Comparison of ENCODE assay signal across 15 cellular contexts in the genomic region with DNA sequence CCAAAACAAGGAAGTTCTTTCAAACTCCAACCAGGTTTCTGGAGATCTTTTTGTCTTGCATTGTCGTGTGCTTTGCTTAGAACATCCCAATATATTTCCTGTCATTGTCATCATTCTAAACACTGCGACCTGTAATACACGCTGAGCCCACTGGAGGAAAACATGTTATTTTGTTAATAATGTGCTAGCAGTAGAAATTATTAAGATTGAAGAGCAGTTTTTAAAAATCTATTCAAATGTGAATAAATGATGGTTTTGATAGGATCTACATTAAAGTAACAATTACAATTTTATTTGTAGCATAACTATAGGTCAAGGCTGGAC.
DNase-seq lines count a peak whose midpoint lies in the region; ATAC-seq, FAIRE-seq and TF ChIP-seq lines count a peak whose summit lies in the region.
"Had no signal": no experiment of that assay in that cellular context is flagged by ENCODE, and none has a peak within 500 bp of the region (broad histone marks: within the 10 kb centered on the region; RNA-seq: fewer than 3 reads in every experiment).

No MANE protein-coding gene starts in this region.

- no peak for TF ChIP-seq RAD21 in GM12878 (IDR thresholded peaks at IDR 0.05; ENCODE audit: insufficient read depth, low read depth, low read length)

- intact Hi-C loops in GM12878 (cut with micrococcal nuclease; ENCODE audit: unreplicated experiment): no loop called here
- intact Hi-C loops in right lobe of liver (cut with DNase I): no loop called here

- in situ Hi-C loops in GM12878 (cut with MboI): no loop called here

- H3K79me2 ChIP-seq in GM12878 (ENCODE audit: control insufficient read depth, insufficient read depth, low read length): no peaks in the 10 kb centered on the region; the same call in 1 of the 2 replicates

- H3K36me3 ChIP-seq in GM12878 (ENCODE audit: control insufficient read depth in 2 of 2, insufficient read depth in 2 of 2, low read length in 1 of 2) (no peaks in the 10 kb centered on the region), right lobe of liver (no peaks in the 10 kb centered on the region)
- H3K36me3 ChIP-seq: gastroesophageal sphincter, ovary had no signal

- H3K27ac Mint-ChIP-seq in activated T-cell treated with anti-CD3 and anti-CD28 coated beads, Interleukin-2, amount 50 U/mL, for 72 hours: peak overlapping the region; percentile 39
- H3K27ac Mint-ChIP-seq in stimulated activated naive CD8-positive, alpha-beta T cell treated with anti-CD3 and anti-CD28 coated beads, Interleukin-15, Interleukin-2, amounts not matched to agents 100 ng/mL and 50 ng/mL, for 24 hours: peak overlapping the region; percentile 69
- H3K27ac Mint-ChIP-seq: WTC11 had no signal

- H3K27me3 Mint-ChIP-seq in activated T-cell treated with anti-CD3 and anti-CD28 coated beads, Interleukin-2, amount 50 U/mL, for 72 hours (ENCODE audit: low read depth): no peaks in the 10 kb centered on the region
- no peaks in the 10 kb centered on the region for H3K27me3 Mint-ChIP-seq in stimulated activated naive CD8-positive, alpha-beta T cell treated with anti-CD3 and anti-CD28 coated beads, Interleukin-15, Interleukin-2, amounts not matched to agents 100 ng/mL and 50 ng/mL, for 24 hours

- RAD21 ChIA-PET in GM12878 (lab: Charles Lee; ENCODE audit: unreplicated experiment): no interaction called here

- H3K9me3 ChIP-seq in GM12878 (replicated peaks; ENCODE audit: control insufficient read depth, insufficient read depth, low read length): no peaks in the 10 kb centered on the region; the same call in 2 of the 3 replicates
- H3K9me3 ChIP-seq in right lobe of liver: no peaks in the 10 kb centered on the region
- H3K9me3 ChIP-seq: gastroesophageal sphincter, ovary had no signal

- no TSS peak for BruUV-seq in GM12878 (replicated peaks; lab: Mats Ljungman, UMichigan)

- SMC1A ChIA-PET in GM12878 (lab: Charles Lee; ENCODE audit: uncharacterized antibody, unreplicated experiment): interaction anchor here (1.5 to 4.4 kb wide), 4 partner anchors 13 to 138 kb away, joined by 3 to 40 read pairs (median 12); no protein-coding TSS in a partner anchor

- TF ChIP-seq CTCF in GM12878 (IDR thresholded peaks at IDR 0.05 in 2 of 3, conservative IDR thresholded peaks at IDR 0.05 in 1 of 3; ENCODE audit: control insufficient read depth in 2 of 3, extremely low read depth in 1 of 3, insufficient read depth in 1 of 3, low read depth in 3 of 3, low read length in 3 of 3) (0 out of 6 replicates have a peak, but pooled peaks of 1 of the 3 experiments have one; percentile 8), right lobe of liver (IDR thresholded peaks at IDR 0.05) (no peak)

- no peak for FAIRE-seq in GM12878 (lab: Jason Lieb, UNC)
- FAIRE-seq: islet of Langerhans had no signal

- H3K4me1 Mint-ChIP-seq in activated T-cell treated with anti-CD3 and anti-CD28 coated beads, Interleukin-2, amount 50 U/mL, for 72 hours (ENCODE audit: low read depth): peaks cover 48% of the 10 kb centered on the region
- H3K4me1 Mint-ChIP-seq in stimulated activated naive CD8-positive, alpha-beta T cell treated with anti-CD3 and anti-CD28 coated beads, Interleukin-15, Interleukin-2, amounts not matched to agents 100 ng/mL and 50 ng/mL, for 24 hours (ENCODE audit: low read depth): peaks cover 54% of the 10 kb centered on the region

- H3K4me3 Mint-ChIP-seq in activated T-cell treated with anti-CD3 and anti-CD28 coated beads, Interleukin-2, amount 50 U/mL, for 72 hours: peak overlapping the region; percentile 54 to 75
- peak overlapping the region; percentile 64 for H3K4me3 Mint-ChIP-seq in stimulated activated naive CD8-positive, alpha-beta T cell treated with anti-CD3 and anti-CD28 coated beads, Interleukin-15, Interleukin-2, amounts not matched to agents 100 ng/mL and 50 ng/mL, for 24 hours
- H3K4me3 Mint-ChIP-seq: WTC11 had no signal

- H3K4me3 ChIP-seq in GM12878: no peak overlapping the region
- no peak overlapping the region for H3K4me3 ChIP-seq in right lobe of liver
- H3K4me3 ChIP-seq: gastroesophageal sphincter, ovary had no signal

- H3K4me2 ChIP-seq in GM12878 (ENCODE audit: control insufficient read depth, insufficient read depth): peak overlapping the region; percentile 2; the same call in 1 of the 2 replicates

- peaks cover 2% of the 10 kb centered on the region; the same call in 1 of the 2 replicates for H3K4me1 ChIP-seq in GM12878 (ENCODE audit: control insufficient read depth, insufficient read depth, low read length)
- no peaks in the 10 kb centered on the region for H3K4me1 ChIP-seq in right lobe of liver
- H3K4me1 ChIP-seq: gastroesophageal sphincter had no signal

- H3K36me3 Mint-ChIP-seq in activated T-cell treated with anti-CD3 and anti-CD28 coated beads, Interleukin-2, amount 50 U/mL, for 72 hours (ENCODE audit: insufficient read depth in 2 of 2): peaks cover 0 to 3% of the 10 kb centered on the region in 2 donors
- peaks cover 14% of the 10 kb centered on the region for H3K36me3 Mint-ChIP-seq in stimulated activated naive CD8-positive, alpha-beta T cell treated with anti-CD3 and anti-CD28 coated beads, Interleukin-15, Interleukin-2, amounts not matched to agents 100 ng/mL and 50 ng/mL, for 24 hours (ENCODE audit: low read depth)
- H3K36me3 Mint-ChIP-seq: WTC11 had no signal

- no peaks in the 10 kb centered on the region for H3K27me3 ChIP-seq in GM12878 (replicated peaks in 1 of 2; ENCODE audit: control insufficient read depth in 2 of 2, insufficient read depth in 2 of 2, low read length in 1 of 2)
- no peaks in the 10 kb centered on the region for H3K27me3 ChIP-seq in right lobe of liver
- H3K27me3 ChIP-seq: gastroesophageal sphincter, ovary had no signal

- POLR2A ChIA-PET in GM12878 (lab: Charles Lee): no interaction called here

- no peak for TF ChIP-seq EP300 in GM12878 (IDR thresholded peaks at IDR 0.05; ENCODE audit: borderline replicate concordance in 1 of 2, control insufficient read depth in 1 of 2, low read depth in 2 of 2, low read length in 2 of 2)

- peaks cover 0 to 2% of the 10 kb centered on the region in 2 donors for H3K9me3 Mint-ChIP-seq in activated T-cell treated with anti-CD3 and anti-CD28 coated beads, Interleukin-2, amount 50 U/mL, for 72 hours
- H3K9me3 Mint-ChIP-seq in stimulated activated naive CD8-positive, alpha-beta T cell treated with anti-CD3 and anti-CD28 coated beads, Interleukin-15, Interleukin-2, amounts not matched to agents 100 ng/mL and 50 ng/mL, for 24 hours: peaks cover 4% of the 10 kb centered on the region

- WGBS in GM12878 (ENCODE audit: insufficient coverage, insufficient replicate concordance, low lambda C conversion rate, missing lambda C conversion rate): 15% methylated on average over 3 of the region's 3 CpGs
- whole genome bisulfite sequencing in right lobe of liver (ENCODE audit: insufficient coverage, low coverage, low lambda C conversion rate, missing lambda C conversion rate): 40% methylated on average over 3 of the region's 3 CpGs

- CTCF ChIA-PET in GM12878 (lab: Yijun Ruan, JAX): interaction anchor here (1.3 to 2.7 kb wide), 2 partner anchors 13 to 335 kb away, joined by 5 to 9 read pairs; no protein-coding TSS in a partner anchor

- no peak overlapping the region for H3K27ac ChIP-seq in GM12878 (ENCODE audit: control insufficient read depth, insufficient read depth)
- H3K27ac ChIP-seq in right lobe of liver: no peak overlapping the region
- H3K27ac ChIP-seq: gastroesophageal sphincter, ovary had no signal

- no peaks in the 10 kb centered on the region for H4K20me1 ChIP-seq in GM12878 (ENCODE audit: control insufficient read depth, insufficient read depth)

- H2AFZ ChIP-seq in GM12878 (ENCODE audit: control insufficient read depth, low read depth, low read length): no peak overlapping the region

- H3K9ac ChIP-seq in GM12878 (ENCODE audit: control insufficient read depth, insufficient read depth, low read length): no peak overlapping the region

- DNase-seq in activated T-cell treated with anti-CD3 and anti-CD28 coated beads, Interleukin-2, amount 50 U/mL, for 72 hours: no peak
- DNase-seq in activated T-cell treated with anti-CD3 and anti-CD28 coated beads for 4 hours (no peak), GM12878 (ENCODE audit: low read depth, low spot score) (no peak), right lobe of liver (no peak)
- DNase-seq: IMR-90; NCI-H1092 treated with DMSO at 0.1 percent for 48 hours; ovary; stimulated activated CD4-positive, alpha-beta T cell treated with anti-CD3 and anti-CD28 coated beads, Interleukin-12 subunit alpha, Interleukin-12 subunit beta, amount 100 ng/mL, for 4 hours had no signal

- TF ChIP-seq POLR2A in GM12878 (IDR thresholded peaks at IDR 0.05; ENCODE audit: low read depth, low read length): no peak
- TF ChIP-seq POLR2A in right lobe of liver (IDR thresholded peaks at IDR 0.05): no peak

- ATAC-seq in activated T-cell treated with anti-CD3 and anti-CD28 coated beads, Interleukin-2, amount 50 U/mL, for 72 hours (replicated peaks in 1 of 2): peak; percentile 41 to 45
- ATAC-seq in HG03460 (IDR thresholded peaks at IDR 0.05; ENCODE audit: unreplicated experiment) (peak; percentile 17), GM12878 (peak; percentile 52), right lobe of liver (no peak), HG02885 (IDR thresholded peaks at IDR 0.05; ENCODE audit: poor library complexity, unreplicated experiment) (no peak), GM19023 (IDR thresholded peaks at IDR 0.05; ENCODE audit: unreplicated experiment) (no peak)
- ATAC-seq: gastroesophageal sphincter, WTC11 had no signal

TF ChIP-seq in GM12878, 131 proteins besides CTCF, POLR2A, EP300 and RAD21 (continues in another document):
- TF ChIP-seq NR2F1 (conservative IDR thresholded peaks at IDR 0.05): no peak
- no peak for TF ChIP-seq RELA (IDR thresholded peaks at IDR 0.05; ENCODE audit: borderline replicate concordance, partially characterized antibody)

Comparison
In these comparisons a context has a peak if more than half of its experiments do, and no peak if none do; other contexts are left out.
1. ATAC-seq: peak in activated T-cell treated with anti-CD3 and anti-CD28 coated beads, Interleukin-2, amount 50 U/mL, for 72 hours (2 of 2), HG03460 (single experiment) and GM12878 (single experiment); none in right lobe of liver (0 of 4), HG02885 (single experiment) and GM19023 (single experiment).